Comparison of ENCODE assay signal across 7 cellular contexts in genomic region chr13:32428581-32429072, GRCh38. TPM values are rescaled to one million over a fixed set of nuclear protein-coding genes. Genes with fewer than 3 reads are reported as not detected.
DNase-seq lines count a peak whose midpoint lies in the region; ATAC-seq and TF ChIP-seq lines count a peak whose summit lies in the region.

No MANE protein-coding gene starts in this region.

- POLR2A ChIA-PET in WTC11 (lab: Charles Lee) = interaction anchor here (1.1 to 2.2 kb wide), 2 partner anchors 20 to 113 kb away, joined by 3 to 9 read pairs; partner anchors contain the start of genes BRCA2 and ZAR1L

- no peaks in the 10 kb centered on the region for H3K9me3 ChIP-seq in right atrium auricular region
- H3K9me3 ChIP-seq in skeletal muscle tissue (ENCODE audit: control insufficient read depth in 3 of 3, low read length in 3 of 3) = peaks cover 0 to 2% (median 0%) of the 10 kb centered on the region in 3 donors

- H3K4me3 ChIP-seq in HL-60 (replicated peaks; ENCODE audit: insufficient read depth, low read length) (peak overlapping the region; percentile 70), right atrium auricular region (peak overlapping the region; percentile 64 to 74), skeletal muscle tissue (ENCODE audit: low read length in 3 of 3) (peak overlapping the region; percentile 74 to 82 (median 81))

- H3K27me3 Mint-ChIP-seq in WTC11 (ENCODE audit: low read depth) = peaks cover 11% of the 10 kb centered on the region

- H3K27ac Mint-ChIP-seq in WTC11 = peak overlapping the region; percentile 8; the same call in 1 of the 2 replicates

- no peaks in the 10 kb centered on the region for H3K9me3 Mint-ChIP-seq in WTC11

- H3K27ac ChIP-seq in HL-60 (replicated peaks) (peak overlapping the region; percentile 68), right atrium auricular region (peak overlapping the region; percentile 79 to 90), skeletal muscle tissue (ENCODE audit: low read depth, low read length) (peak overlapping the region; percentile 86)

- no peaks in the 10 kb centered on the region for H3K36me3 Mint-ChIP-seq in WTC11

- H3K4me3 Mint-ChIP-seq in WTC11 = peak overlapping the region; percentile 73

- ATAC-seq in WTC11 = no peak

- H3K4me1 Mint-ChIP-seq in WTC11 = peaks cover 27% of the 10 kb centered on the region

- DNase-seq in HL-60 (ENCODE audit: low read depth in 1 of 2, low spot score in 1 of 2) = peak in 1 of 2 experiments; percentile 52
- DNase-seq in WTC11 (ENCODE audit: low spot score) = no peak
- no peak for DNase-seq in right atrium auricular region (ENCODE audit: low spot score)
- no peak for DNase-seq in NCI-H524 (lab: John Stamatoyannopoulos, UW)
- DNase-seq in GM10266 (ENCODE audit: extremely low spot score) = no peak
- DNase-seq in NK-92 treated with Interleukin-12 subunit alpha and Interleukin-12 subunit beta, amount 100 ng/mL, for 24 hours (lab: John Stamatoyannopoulos, UW) = no peak

- no peaks in the 10 kb centered on the region for H3K27me3 ChIP-seq in HL-60 (ENCODE audit: insufficient read depth, poor library complexity, severe bottlenecking)
- H3K27me3 ChIP-seq in right atrium auricular region = no peaks in the 10 kb centered on the region
- H3K27me3 ChIP-seq in skeletal muscle tissue (ENCODE audit: control insufficient read depth in 3 of 3, insufficient read depth in 3 of 3, low read length in 3 of 3) = no peaks in the 10 kb centered on the region

- CTCF ChIA-PET in WTC11 (lab: Charles Lee) = interaction anchor here (0.6 to 1.7 kb wide), 7 partner anchors 14 to 1005 kb away, joined by 3 to 6 read pairs (median 3); partner anchors contain the start of gene PDS5B

- H3K36me3 ChIP-seq in right atrium auricular region (peaks cover 5% of the 10 kb centered on the region), skeletal muscle tissue (ENCODE audit: control insufficient read depth in 3 of 3, insufficient read depth in 3 of 3, low read length in 3 of 3) (peaks cover 7 to 15% (median 9%) of the 10 kb centered on the region in 3 donors)

- TF ChIP-seq CTCF in HL-60 (IDR thresholded peaks at IDR 0.05; ENCODE audit: insufficient read depth, low read length) (no peak), WTC11 (IDR thresholded peaks at IDR 0.05) (no peak), right atrium auricular region (IDR thresholded peaks at IDR 0.05) (no peak), GM10266 (IDR thresholded peaks at IDR 0.05; ENCODE audit: control insufficient read depth, insufficient read depth, low read depth, missing control alignments) (no peak)

- H3K4me1 ChIP-seq in right atrium auricular region (peaks cover 0 to 19% of the 10 kb centered on the region in 2 donors), skeletal muscle tissue (ENCODE audit: control insufficient read depth in 3 of 3, insufficient read depth in 3 of 3, low read length in 3 of 3) (peaks cover 20 to 25% (median 23%) of the 10 kb centered on the region in 3 donors)

- peak overlapping the region; percentile 71 to 88 (median 82) for H3K9ac ChIP-seq in skeletal muscle tissue (ENCODE audit: low read depth in 1 of 3, low read length in 3 of 3)

TF ChIP-seq in WTC11, 78 proteins besides CTCF, POLR2A, EP300 and RAD21:
- TF ChIP-seq CREB1 (CRISPR knock-in tag; IDR thresholded peaks at IDR 0.05) (no peak), USF1 (CRISPR knock-in tag; IDR thresholded peaks at IDR 0.05) (no peak), JUN (CRISPR knock-in tag; IDR thresholded peaks at IDR 0.05) (no peak), ZNF121 (CRISPR knock-in tag; IDR thresholded peaks at IDR 0.05) (no peak), ZBTB21 (CRISPR knock-in tag; IDR thresholded peaks at IDR 0.05; ENCODE audit: borderline replicate concordance) (no peak), MLX (CRISPR knock-in tag; IDR thresholded peaks at IDR 0.05) (no peak), ZNF219 (CRISPR knock-in tag; IDR thresholded peaks at IDR 0.05; ENCODE audit: borderline replicate concordance) (no peak), NR1H2 (CRISPR knock-in tag; IDR thresholded peaks at IDR 0.05) (no peak), NFYB (CRISPR knock-in tag; conservative IDR thresholded peaks at IDR 0.05; ENCODE audit: low read depth) (no peak), GABPB1 (CRISPR knock-in tag; IDR thresholded peaks at IDR 0.05) (no peak), NFE2L1 (CRISPR knock-in tag; IDR thresholded peaks at IDR 0.05) (no peak), PREB (CRISPR knock-in tag; IDR thresholded peaks at IDR 0.05; ENCODE audit: borderline replicate concordance) (no peak), SP1 (CRISPR knock-in tag; conservative IDR thresholded peaks at IDR 0.05) (no peak), ZNF317 (CRISPR knock-in tag; IDR thresholded peaks at IDR 0.05; ENCODE audit: borderline replicate concordance, low read depth) (no peak), EMX1 (CRISPR knock-in tag; IDR thresholded peaks at IDR 0.05) (no peak), ZMAT4 (CRISPR knock-in tag; IDR thresholded peaks at IDR 0.05) (no peak), ETV6 (CRISPR knock-in tag; IDR thresholded peaks at IDR 0.05) (no peak), ZNF138 (CRISPR knock-in tag; conservative IDR thresholded peaks at IDR 0.05) (no peak)
- TF ChIP-seq, protein P1, sequence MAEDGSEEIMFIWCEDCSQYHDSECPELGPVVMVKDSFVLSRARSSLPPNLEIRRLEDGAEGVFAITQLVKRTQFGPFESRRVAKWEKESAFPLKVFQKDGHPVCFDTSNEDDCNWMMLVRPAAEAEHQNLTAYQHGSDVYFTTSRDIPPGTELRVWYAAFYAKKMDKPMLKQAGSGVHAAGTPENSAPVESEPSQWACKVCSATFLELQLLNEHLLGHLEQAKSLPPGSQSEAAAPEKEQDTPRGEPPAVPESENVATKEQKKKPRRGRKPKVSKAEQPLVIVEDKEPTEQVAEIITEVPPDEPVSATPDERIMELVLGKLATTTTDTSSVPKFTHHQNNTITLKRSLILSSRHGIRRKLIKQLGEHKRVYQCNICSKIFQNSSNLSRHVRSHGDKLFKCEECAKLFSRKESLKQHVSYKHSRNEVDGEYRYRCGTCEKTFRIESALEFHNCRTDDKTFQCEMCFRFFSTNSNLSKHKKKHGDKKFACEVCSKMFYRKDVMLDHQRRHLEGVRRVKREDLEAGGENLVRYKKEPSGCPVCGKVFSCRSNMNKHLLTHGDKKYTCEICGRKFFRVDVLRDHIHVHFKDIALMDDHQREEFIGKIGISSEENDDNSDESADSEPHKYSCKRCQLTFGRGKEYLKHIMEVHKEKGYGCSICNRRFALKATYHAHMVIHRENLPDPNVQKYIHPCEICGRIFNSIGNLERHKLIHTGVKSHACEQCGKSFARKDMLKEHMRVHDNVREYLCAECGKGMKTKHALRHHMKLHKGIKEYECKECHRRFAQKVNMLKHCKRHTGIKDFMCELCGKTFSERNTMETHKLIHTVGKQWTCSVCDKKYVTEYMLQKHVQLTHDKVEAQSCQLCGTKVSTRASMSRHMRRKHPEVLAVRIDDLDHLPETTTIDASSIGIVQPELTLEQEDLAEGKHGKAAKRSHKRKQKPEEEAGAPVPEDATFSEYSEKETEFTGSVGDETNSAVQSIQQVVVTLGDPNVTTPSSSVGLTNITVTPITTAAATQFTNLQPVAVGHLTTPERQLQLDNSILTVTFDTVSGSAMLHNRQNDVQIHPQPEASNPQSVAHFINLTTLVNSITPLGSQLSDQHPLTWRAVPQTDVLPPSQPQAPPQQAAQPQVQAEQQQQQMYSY (CRISPR knock-in tag; IDR thresholded peaks at IDR 0.05) = no peak
- TF ChIP-seq, protein P2, sequence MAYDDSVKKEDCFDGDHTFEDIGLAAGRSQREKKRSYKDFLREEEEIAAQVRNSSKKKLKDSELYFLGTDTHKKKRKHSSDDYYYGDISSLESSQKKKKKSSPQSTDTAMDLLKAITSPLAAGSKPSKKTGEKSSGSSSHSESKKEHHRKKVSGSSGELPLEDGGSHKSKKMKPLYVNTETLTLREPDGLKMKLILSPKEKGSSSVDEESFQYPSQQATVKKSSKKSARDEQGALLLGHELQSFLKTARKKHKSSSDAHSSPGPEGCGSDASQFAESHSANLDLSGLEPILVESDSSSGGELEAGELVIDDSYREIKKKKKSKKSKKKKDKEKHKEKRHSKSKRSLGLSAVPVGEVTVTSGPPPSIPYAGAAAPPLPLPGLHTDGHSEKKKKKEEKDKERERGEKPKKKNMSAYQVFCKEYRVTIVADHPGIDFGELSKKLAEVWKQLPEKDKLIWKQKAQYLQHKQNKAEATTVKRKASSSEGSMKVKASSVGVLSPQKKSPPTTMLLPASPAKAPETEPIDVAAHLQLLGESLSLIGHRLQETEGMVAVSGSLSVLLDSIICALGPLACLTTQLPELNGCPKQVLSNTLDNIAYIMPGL (CRISPR knock-in tag; IDR thresholded peaks at IDR 0.05) = no peak

RNA-seq across cellular contexts. Expression of gene N4BP2L1, which starts 0.7 kb away (rescaled TPM):
- total RNA-seq in WTC11 (2021) = 3.8 to 5.3 TPM (median 3.8 TPM) in 3 replicates
- total RNA-seq in right atrium auricular region = 1 to 10 TPM; 3.4 to 5.7 TPM
- total RNA-seq in skeletal muscle tissue = 7.3 TPM
